In the genomic region with DNA sequence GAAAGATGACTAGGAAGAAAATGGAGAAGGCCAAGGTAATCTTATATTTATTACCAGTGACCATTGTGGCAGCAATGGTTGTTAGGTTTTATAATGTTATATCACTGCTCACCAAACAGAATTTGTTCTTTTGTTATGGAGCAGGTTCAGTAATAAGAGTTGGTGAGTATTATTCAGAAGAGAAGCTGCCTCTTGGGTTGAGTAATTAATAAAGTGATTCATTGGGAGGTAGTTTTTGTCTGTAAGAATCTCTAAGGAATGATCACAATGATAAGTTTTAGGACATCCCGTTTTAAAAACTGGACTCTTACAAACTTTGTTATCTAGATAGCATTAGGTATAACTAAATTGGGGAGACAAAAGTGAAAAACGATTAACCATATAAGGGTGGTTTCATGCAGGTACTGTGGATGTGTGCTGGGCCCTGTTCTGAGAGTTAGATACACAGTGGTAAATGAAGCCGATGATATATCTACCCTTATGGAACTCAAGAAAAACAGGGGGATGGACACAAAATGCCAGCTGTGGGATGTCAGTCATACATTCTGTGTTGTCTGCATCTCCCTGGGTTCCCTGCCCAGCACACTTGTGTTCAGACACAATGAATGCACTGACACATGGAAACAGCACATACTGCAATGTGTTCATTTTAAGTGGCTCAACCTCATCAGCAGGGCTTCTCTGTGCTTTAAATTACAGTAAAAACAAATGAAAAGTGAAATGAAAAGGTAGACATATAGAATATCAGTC, we compare ENCODE assay signal across 9 cellular contexts. TPM values are rescaled to one million over a fixed set of nuclear protein-coding genes. Genes with fewer than 3 reads are reported as not detected.
A peak's percentile ranks its signal among the peaks of the same experiment; 100 is the strongest.
DNase-seq lines count a peak whose midpoint lies in the region.
"Had no signal": no experiment of that assay in that cellular context is flagged by ENCODE, and none has a peak within 500 bp of the region (broad histone marks: within the 10 kb centered on the region; RNA-seq: fewer than 3 reads in every experiment).

No MANE protein-coding gene starts in this region.

- peaks cover 42% of the 10 kb centered on the region for H3K36me3 Mint-ChIP-seq in activated naive CD4-positive, alpha-beta T cell treated with anti-CD3 and anti-CD28 coated beads for 36 hours (ENCODE audit: low read depth)
- H3K36me3 Mint-ChIP-seq in activated T-helper 1 cell treated with anti-CD3 and anti-CD28 coated beads, Interleukin-12 subunit alpha, Interleukin-12 subunit beta, Interleukin-2, Interleukin-4 antibody, amounts not matched to agents 30 ng/mL and 10 ng/mL and 1 ng/mL, durations not matched to agents 14 hours and 24 hours and 36 hours (ENCODE audit: low read depth), result peaks cover 28% of the 10 kb centered on the region

- H3K9me3 Mint-ChIP-seq in activated naive CD4-positive, alpha-beta T cell treated with anti-CD3 and anti-CD28 coated beads for 36 hours, result peaks cover 2% of the 10 kb centered on the region
- H3K9me3 Mint-ChIP-seq in activated T-helper 1 cell treated with anti-CD3 and anti-CD28 coated beads, Interleukin-12 subunit alpha, Interleukin-12 subunit beta, Interleukin-2, Interleukin-4 antibody, amounts not matched to agents 30 ng/mL and 10 ng/mL and 1 ng/mL, durations not matched to agents 14 hours and 24 hours and 36 hours, result peaks cover 6% of the 10 kb centered on the region

- intact Hi-C loops in activated naive CD4-positive, alpha-beta T cell treated with anti-CD3 and anti-CD28 coated beads for 36 hours (cut with micrococcal nuclease), result no loop called here
- intact Hi-C loops in activated T-helper 1 cell treated with anti-CD3 and anti-CD28 coated beads, Interleukin-12 subunit alpha, Interleukin-12 subunit beta, Interleukin-2, Interleukin-4 antibody, amounts not matched to agents 30 ng/mL and 10 ng/mL and 1 ng/mL, durations not matched to agents 14 hours and 24 hours and 36 hours (cut with micrococcal nuclease), result loop anchor here (2.0 to 5.0 kb wide), 5 partner anchors 50 to 662 kb away; a partner anchor contains a TSS

- CTCF ChIA-PET in activated naive CD4-positive, alpha-beta T cell treated with anti-CD3 and anti-CD28 coated beads for 36 hours (lab: Charles Lee), result interaction anchor here (0.9 to 1.2 kb wide), 3 partner anchors 15 to 66 kb away, joined by 3 to 4 read pairs (median 3); no protein-coding TSS in a partner anchor

- no peak for DNase-seq in activated naive CD4-positive, alpha-beta T cell treated with anti-CD3 and anti-CD28 coated beads for 36 hours
- DNase-seq in activated naive CD4-positive, alpha-beta T cell treated with anti-CD3 and anti-CD28 coated beads, Interleukin-2, amount 50 U/mL, for 16 hours, result no peak
- no peak for DNase-seq in activated T-helper 1 cell treated with anti-CD3 and anti-CD28 coated beads, Interleukin-12 subunit alpha, Interleukin-12 subunit beta, Interleukin-2, Interleukin-4 antibody, amounts not matched to agents 30 ng/mL and 10 ng/mL and 1 ng/mL, durations not matched to agents 14 hours and 24 hours and 36 hours (ENCODE audit: low spot score)
- DNase-seq in iris pigment epithelial cell (ENCODE audit: low read depth), result peak; percentile 46
- no peak for DNase-seq in substantia nigra (lab: John Stamatoyannopoulos, UW)
- DNase-seq in NCI-H524 treated with DMSO at 0.1 percent for 48 hours (lab: John Stamatoyannopoulos, UW), result no peak
- DNase-seq in stimulated activated CD4-positive, alpha-beta T cell treated with anti-CD3 and anti-CD28 coated beads, Interleukin-2, amount 100 ng/mL, for 48 hours, result no peak
- no peak for DNase-seq in mesenteric fat pad (ENCODE audit: low spot score)
- DNase-seq: pancreas had no signal

- H3K4me1 Mint-ChIP-seq in activated naive CD4-positive, alpha-beta T cell treated with anti-CD3 and anti-CD28 coated beads for 36 hours (ENCODE audit: low read depth), result peaks cover 85% of the 10 kb centered on the region
- H3K4me1 Mint-ChIP-seq in activated T-helper 1 cell treated with anti-CD3 and anti-CD28 coated beads, Interleukin-12 subunit alpha, Interleukin-12 subunit beta, Interleukin-2, Interleukin-4 antibody, amounts not matched to agents 30 ng/mL and 10 ng/mL and 1 ng/mL, durations not matched to agents 14 hours and 24 hours and 36 hours (ENCODE audit: low read depth), result peaks cover 71% of the 10 kb centered on the region

- peak overlapping the region; percentile 95 for H3K27ac Mint-ChIP-seq in activated naive CD4-positive, alpha-beta T cell treated with anti-CD3 and anti-CD28 coated beads for 36 hours
- peak overlapping the region; percentile 64 for H3K27ac Mint-ChIP-seq in activated T-helper 1 cell treated with anti-CD3 and anti-CD28 coated beads, Interleukin-12 subunit alpha, Interleukin-12 subunit beta, Interleukin-2, Interleukin-4 antibody, amounts not matched to agents 30 ng/mL and 10 ng/mL and 1 ng/mL, durations not matched to agents 14 hours and 24 hours and 36 hours

- no peaks in the 10 kb centered on the region for H3K27me3 Mint-ChIP-seq in activated naive CD4-positive, alpha-beta T cell treated with anti-CD3 and anti-CD28 coated beads for 36 hours (ENCODE audit: low read depth)
- no peaks in the 10 kb centered on the region for H3K27me3 Mint-ChIP-seq in activated T-helper 1 cell treated with anti-CD3 and anti-CD28 coated beads, Interleukin-12 subunit alpha, Interleukin-12 subunit beta, Interleukin-2, Interleukin-4 antibody, amounts not matched to agents 30 ng/mL and 10 ng/mL and 1 ng/mL, durations not matched to agents 14 hours and 24 hours and 36 hours (ENCODE audit: insufficient read depth)

- H3K27ac ChIP-seq in substantia nigra (ENCODE audit: low read depth, low read length, poor library complexity, severe bottlenecking), result peak overlapping the region; percentile 42

- H3K4me3 Mint-ChIP-seq in activated naive CD4-positive, alpha-beta T cell treated with anti-CD3 and anti-CD28 coated beads for 36 hours, result peak overlapping the region; percentile 17
- H3K4me3 Mint-ChIP-seq in activated T-helper 1 cell treated with anti-CD3 and anti-CD28 coated beads, Interleukin-12 subunit alpha, Interleukin-12 subunit beta, Interleukin-2, Interleukin-4 antibody, amounts not matched to agents 30 ng/mL and 10 ng/mL and 1 ng/mL, durations not matched to agents 14 hours and 24 hours and 36 hours, result peak overlapping the region; percentile 42

RNA-seq across cellular contexts. Expression of a gene that starts 7.5 kb away (rescaled TPM):
- 100 to 1,000 TPM; 126 to 131 TPM for total RNA-seq in activated naive CD4-positive, alpha-beta T cell treated with anti-CD3 and anti-CD28 coated beads for 36 hours
- total RNA-seq in activated T-helper 1 cell treated with anti-CD3 and anti-CD28 coated beads, Interleukin-12 subunit alpha, Interleukin-12 subunit beta, Interleukin-2, Interleukin-4 antibody, amounts not matched to agents 30 ng/mL and 10 ng/mL and 1 ng/mL, durations not matched to agents 14 hours and 24 hours and 36 hours, result 54.3 and 54.5 TPM in 2 replicates
- 117 TPM for total RNA-seq in mesenteric fat pad
